8 cellular contexts compared by ENCODE assay signal in the genomic region with DNA sequence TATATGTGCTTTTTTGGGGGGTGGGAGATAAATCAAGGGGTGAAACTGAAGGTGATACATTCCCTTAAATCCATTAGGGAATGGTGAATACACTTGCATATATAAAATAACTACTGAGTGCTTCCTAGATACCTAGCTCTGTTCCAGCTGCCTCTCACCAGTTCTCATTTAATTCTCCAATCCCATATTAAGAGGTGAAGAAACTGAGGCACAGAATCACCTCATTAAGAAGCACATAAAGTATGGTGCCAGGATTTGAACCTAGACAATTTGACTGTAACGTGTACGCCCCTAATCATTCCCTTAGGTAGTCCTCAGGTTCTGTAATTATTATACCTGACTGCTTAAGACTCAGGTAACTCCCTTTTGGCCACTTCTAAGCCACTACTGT. TPM values are rescaled to one million over a fixed set of nuclear protein-coding genes. Genes with fewer than 3 reads are reported as not detected.
DNase-seq lines count a peak whose midpoint lies in the region; ATAC-seq and TF ChIP-seq lines count a peak whose summit lies in the region.

No MANE protein-coding gene starts in this region.

- H3K9me3 ChIP-seq in mononuclear cell (ENCODE audit: low read depth, low read length) (no peaks in the 10 kb centered on the region), vagina (no peaks in the 10 kb centered on the region)

- H3K36me3 Mint-ChIP-seq in stimulated activated naive CD8-positive, alpha-beta T cell treated with anti-CD3 and anti-CD28 coated beads, Interleukin-15, Interleukin-2, amounts not matched to agents 100 ng/mL and 50 ng/mL, for 24 hours (ENCODE audit: low read depth) = peaks cover 12% of the 10 kb centered on the region

- H3K4me1 ChIP-seq in mononuclear cell (ENCODE audit: insufficient read depth, low read length) (peaks cover 18% of the 10 kb centered on the region), vagina (peaks cover 23% of the 10 kb centered on the region)

- H3K9me3 Mint-ChIP-seq in stimulated activated naive CD8-positive, alpha-beta T cell treated with anti-CD3 and anti-CD28 coated beads, Interleukin-15, Interleukin-2, amounts not matched to agents 100 ng/mL and 50 ng/mL, for 24 hours = no peaks in the 10 kb centered on the region

- no peak overlapping the region for H3K4me3 ChIP-seq in brain microvascular endothelial cell (ENCODE audit: low read depth, low read length)
- peak overlapping the region; percentile 84 for H3K4me3 ChIP-seq in mononuclear cell (ENCODE audit: low read length)
- peak overlapping the region; percentile 70 to 84 for H3K4me3 ChIP-seq in vagina

- intact Hi-C loops in vagina (cut with DNase I) = no loop called here

- TF ChIP-seq CTCF in brain microvascular endothelial cell (IDR thresholded peaks at IDR 0.05; ENCODE audit: low read depth, low read length, missing control alignments) (no peak), vagina (IDR thresholded peaks at IDR 0.05) (no peak)

- peaks cover 57% of the 10 kb centered on the region for H3K4me1 Mint-ChIP-seq in stimulated activated naive CD8-positive, alpha-beta T cell treated with anti-CD3 and anti-CD28 coated beads, Interleukin-15, Interleukin-2, amounts not matched to agents 100 ng/mL and 50 ng/mL, for 24 hours (ENCODE audit: low read depth)

- H3K36me3 ChIP-seq in brain microvascular endothelial cell (replicated peaks) = no peaks in the 10 kb centered on the region
- no peaks in the 10 kb centered on the region for H3K36me3 ChIP-seq in vagina

- no peak for ATAC-seq in stimulated activated naive CD8-positive, alpha-beta T cell treated with anti-CD3 and anti-CD28 coated beads, Interleukin-15, Interleukin-2, amounts not matched to agents 100 U/mL and 50 U/mL, for 24 hours

- peak overlapping the region; percentile 96 for H3K27ac Mint-ChIP-seq in stimulated activated naive CD8-positive, alpha-beta T cell treated with anti-CD3 and anti-CD28 coated beads, Interleukin-15, Interleukin-2, amounts not matched to agents 100 ng/mL and 50 ng/mL, for 24 hours

- TF ChIP-seq POLR2A in vagina (IDR thresholded peaks at IDR 0.05) = no peak

- in situ Hi-C loops in brain microvascular endothelial cell (cut with HindIII; ENCODE audit: low pct_ligation_motif_present, low sequenced_read_pairs) = no loop called here

- H3K27me3 Mint-ChIP-seq in stimulated activated naive CD8-positive, alpha-beta T cell treated with anti-CD3 and anti-CD28 coated beads, Interleukin-15, Interleukin-2, amounts not matched to agents 100 ng/mL and 50 ng/mL, for 24 hours = no peaks in the 10 kb centered on the region

- H3K27me3 ChIP-seq in brain microvascular endothelial cell (replicated peaks) = no peaks in the 10 kb centered on the region
- H3K27me3 ChIP-seq in mononuclear cell (ENCODE audit: insufficient read depth, low read length) = no peaks in the 10 kb centered on the region
- H3K27me3 ChIP-seq in vagina = no peaks in the 10 kb centered on the region

- no peak for DNase-seq in stimulated activated naive CD8-positive, alpha-beta T cell treated with anti-CD3 and anti-CD28 coated beads, Interleukin-15, Interleukin-2, amounts not matched to agents 100 U/mL and 50 U/mL, for 24 hours
- no peak for DNase-seq in brain microvascular endothelial cell
- no peak for DNase-seq in vagina (ENCODE audit: extremely low spot score in 2 of 2)
- DNase-seq in NCI-H2107 treated with DMSO at 0.1 percent for 48 hours (lab: John Stamatoyannopoulos, UW; ENCODE audit: unreplicated experiment) = no peak
- no peak for DNase-seq in NCI-H1105 treated with DMSO at 0.1 percent for 48 hours (lab: John Stamatoyannopoulos, UW)
- DNase-seq in DMS53 treated with DMSO at 0.1 percent for 48 hours (lab: John Stamatoyannopoulos, UW; ENCODE audit: unreplicated experiment) = no peak

- H3K27ac ChIP-seq in brain microvascular endothelial cell (peak overlapping the region; percentile 98), vagina (peak overlapping the region; percentile 99)

- H3K4me3 Mint-ChIP-seq in stimulated activated naive CD8-positive, alpha-beta T cell treated with anti-CD3 and anti-CD28 coated beads, Interleukin-15, Interleukin-2, amounts not matched to agents 100 ng/mL and 50 ng/mL, for 24 hours = peak overlapping the region; percentile 86

RNA-seq across cellular contexts. Expression of a gene that starts 1.5 kb away (rescaled TPM):
- total RNA-seq in mononuclear cell = 27.3 TPM
- total RNA-seq in vagina = 4.4 TPM

RNA-seq across cellular contexts. Expression of a gene that starts 34.8 kb away (rescaled TPM):
- total RNA-seq in mononuclear cell (not detected), vagina (149 TPM)

Comparison
In these comparisons a context has a peak if more than half of its experiments do, and no peak if none do; other contexts are left out.
1. RNA of a gene that starts 34.8 kb away (total RNA-seq): 149 TPM in vagina (single experiment); not detected in mononuclear cell (single experiment); every median in the first group is over 100 times any median in the second.